8 cellular contexts compared by ENCODE assay signal in the genomic region with DNA sequence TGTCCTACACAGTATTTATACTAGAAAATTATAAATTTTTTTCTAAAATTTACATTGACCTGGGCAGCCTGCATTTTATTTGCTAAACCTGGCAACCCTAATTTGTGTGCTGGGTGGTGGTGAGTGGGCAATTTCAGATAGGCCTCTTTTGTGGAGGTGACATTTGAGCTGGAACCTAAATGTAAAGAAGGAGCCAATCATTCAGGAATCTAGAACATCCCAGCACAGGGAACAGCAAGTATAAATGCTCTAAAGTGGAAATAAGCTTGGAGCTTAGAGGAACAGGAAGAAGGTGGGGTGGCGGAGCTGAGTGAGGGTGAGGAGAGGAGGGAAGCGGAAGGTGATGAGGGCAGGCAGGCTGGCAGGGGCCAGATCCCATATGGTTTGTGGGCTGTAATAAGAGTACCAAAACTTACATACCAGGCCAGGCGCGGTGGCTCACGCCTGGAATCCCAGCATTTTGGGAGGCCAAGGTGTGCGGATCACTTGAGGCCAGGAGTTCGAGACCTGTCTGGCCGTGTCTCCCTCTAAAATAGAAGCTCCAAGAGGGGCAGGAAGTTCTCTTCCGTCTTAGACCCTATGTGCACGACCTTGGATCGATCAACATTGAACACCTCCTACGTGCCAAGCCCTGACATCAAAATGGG. TPM values are rescaled to one million over a fixed set of nuclear protein-coding genes. Genes with fewer than 3 reads are reported as not detected.
DNase-seq lines count a peak whose midpoint lies in the region; ATAC-seq and TF ChIP-seq lines count a peak whose summit lies in the region.

No MANE protein-coding gene starts in this region.

- peaks cover 28% of the 10 kb centered on the region for H3K36me3 ChIP-seq in MG63

- in situ Hi-C loops in astrocyte of the cerebellum (cut with HindIII; ENCODE audit: low sequenced_read_pairs), result no loop called here

- H3K27me3 ChIP-seq in MG63, result no peaks in the 10 kb centered on the region

- H3K4me3 ChIP-seq in MG63 (peak overlapping the region; percentile 99), astrocyte of the cerebellum (ENCODE audit: low read depth, low read length) (peak overlapping the region; percentile 98)

- TF ChIP-seq CTCF in astrocyte of the cerebellum (IDR thresholded peaks at IDR 0.05; ENCODE audit: low read depth, low read length, missing control alignments), result no peak

- no peak for ATAC-seq in GM21360 (IDR thresholded peaks at IDR 0.05; ENCODE audit: unreplicated experiment)

- peak; percentile 30 to 35 for DNase-seq in NCI-H524 (lab: John Stamatoyannopoulos, UW)
- DNase-seq in NCI-H524 treated with DMSO at 0.1 percent for 48 hours (lab: John Stamatoyannopoulos, UW), result no peak
- DNase-seq in MG63, result peak; percentile 5
- DNase-seq in astrocyte of the cerebellum (ENCODE audit: low read depth), result no peak
- peak; percentile 19 for DNase-seq in inferior parietal cortex (ENCODE audit: extremely low spot score)
- DNase-seq in stimulated activated CD4-positive, alpha-beta T cell treated with anti-CD3 and anti-CD28 coated beads, Interleukin-2, amount 100 ng/mL, for 48 hours, result peak; percentile 17 to 18
- DNase-seq in NCI-H2107 treated with DMSO at 0.1 percent for 48 hours (lab: John Stamatoyannopoulos, UW; ENCODE audit: unreplicated experiment), result no peak

- H3K9me3 ChIP-seq in MG63, result no peaks in the 10 kb centered on the region

RNA-seq across cellular contexts. Expression of gene CSE1L, which starts 0.5 kb away (rescaled TPM):
- 290 and 418 TPM in 2 replicates for total RNA-seq in MG63 (2014; rRNA removed; shearing (Covaris generic); ENCODE audit: low replicate concordance)

Comparison
In these comparisons a context has a peak if more than half of its experiments do, and no peak if none do; other contexts are left out.
1. DNase-seq: peak in NCI-H524 (2 of 2), MG63 (single experiment), inferior parietal cortex (single experiment) and stimulated activated CD4-positive, alpha-beta T cell treated with anti-CD3 and anti-CD28 coated beads, Interleukin-2, amount 100 ng/mL, for 48 hours (2 of 2); none in NCI-H524 treated with DMSO at 0.1 percent for 48 hours (single experiment), astrocyte of the cerebellum (single experiment) and NCI-H2107 treated with DMSO at 0.1 percent for 48 hours (single experiment).